ENCODE assay signal across 11 cellular contexts in the genomic region with DNA sequence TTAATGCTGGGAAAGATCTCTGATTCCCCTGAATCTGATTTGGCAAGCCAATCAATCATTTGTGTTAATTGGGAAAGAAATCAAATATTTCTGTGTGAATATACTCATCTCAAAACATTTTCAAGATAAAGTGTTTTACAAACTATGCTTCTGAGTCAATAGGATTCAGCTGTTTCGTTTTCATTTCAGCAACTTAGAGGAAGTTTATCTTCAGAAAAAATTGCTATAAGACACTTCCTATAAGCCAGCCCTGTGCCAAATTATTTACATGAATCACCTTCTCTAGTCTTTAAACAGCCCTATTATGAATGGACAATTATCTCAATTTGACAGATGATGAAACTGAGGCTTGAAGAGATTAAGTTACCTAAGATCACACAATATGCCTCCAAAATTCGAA. TPM values are rescaled to one million over a fixed set of nuclear protein-coding genes. Genes with fewer than 3 reads are reported as not detected.
A peak's percentile ranks its signal among the peaks of the same experiment; 100 is the strongest.
DNase-seq lines count a peak whose midpoint lies in the region; ATAC-seq and TF ChIP-seq lines count a peak whose summit lies in the region.
"Had no signal": no experiment of that assay in that cellular context is flagged by ENCODE, and none has a peak within 500 bp of the region (broad histone marks: within the 10 kb centered on the region; RNA-seq: fewer than 3 reads in every experiment).

No MANE protein-coding gene starts in this region.

- POLR2A ChIA-PET in CD4-positive, alpha-beta T cell (lab: Charles Lee): interaction anchor here (0.7 to 1.6 kb wide), 9 partner anchors 8 to 93 kb away, joined by 3 to 8 read pairs (median 3); a partner anchor contains a TSS

- no peaks in the 10 kb centered on the region for H3K27me3 ChIP-seq in CD4-positive, alpha-beta T cell (ENCODE audit: control insufficient read depth, insufficient read depth, low read length)

- H3K27me3 Mint-ChIP-seq in CD4-positive, alpha-beta T cell: no peaks in the 10 kb centered on the region
- no peaks in the 10 kb centered on the region for H3K27me3 Mint-ChIP-seq in activated naive CD8-positive, alpha-beta T cell treated with anti-CD3 and anti-CD28 coated beads, Interleukin-2, amount 50 U/mL, for 24 hours
- peaks cover 35% of the 10 kb centered on the region for H3K27me3 Mint-ChIP-seq in chondrocyte (ENCODE audit: low read depth)

- no peaks in the 10 kb centered on the region for H3K9me3 Mint-ChIP-seq in CD4-positive, alpha-beta T cell
- H3K9me3 Mint-ChIP-seq in activated naive CD8-positive, alpha-beta T cell treated with anti-CD3 and anti-CD28 coated beads, Interleukin-2, amount 50 U/mL, for 24 hours: no peaks in the 10 kb centered on the region
- no peaks in the 10 kb centered on the region for H3K9me3 Mint-ChIP-seq in chondrocyte (ENCODE audit: low read depth)

- peaks cover 20% of the 10 kb centered on the region for H3K4me1 Mint-ChIP-seq in CD4-positive, alpha-beta T cell (ENCODE audit: low read depth)
- peaks cover 22% of the 10 kb centered on the region for H3K4me1 Mint-ChIP-seq in activated naive CD8-positive, alpha-beta T cell treated with anti-CD3 and anti-CD28 coated beads, Interleukin-2, amount 50 U/mL, for 24 hours
- H3K4me1 Mint-ChIP-seq in chondrocyte (ENCODE audit: low read depth): no peaks in the 10 kb centered on the region

- H3K4me3 Mint-ChIP-seq in CD4-positive, alpha-beta T cell: peak overlapping the region; percentile 84
- peak overlapping the region; percentile 57 for H3K4me3 Mint-ChIP-seq in activated naive CD8-positive, alpha-beta T cell treated with anti-CD3 and anti-CD28 coated beads, Interleukin-2, amount 50 U/mL, for 24 hours
- H3K4me3 Mint-ChIP-seq in chondrocyte (ENCODE audit: unreplicated experiment): no peak overlapping the region

- H3K27ac Mint-ChIP-seq in CD4-positive, alpha-beta T cell: peak overlapping the region; percentile 36
- peak overlapping the region; percentile 37 for H3K27ac Mint-ChIP-seq in activated naive CD8-positive, alpha-beta T cell treated with anti-CD3 and anti-CD28 coated beads, Interleukin-2, amount 50 U/mL, for 24 hours
- no peak overlapping the region for H3K27ac Mint-ChIP-seq in chondrocyte (ENCODE audit: unreplicated experiment)

- H3K9me3 ChIP-seq in CD4-positive, alpha-beta T cell (ENCODE audit: control insufficient read depth, low read length): no peaks in the 10 kb centered on the region
- H3K9me3 ChIP-seq: suprapubic skin had no signal

- intact Hi-C loops in CD4-positive, alpha-beta T cell (cut with DNase I, micrococcal nuclease): no loop called here

- no peak for DNase-seq in CD4-positive, alpha-beta T cell
- no peak for DNase-seq in activated naive CD8-positive, alpha-beta T cell treated with anti-CD3 and anti-CD28 coated beads, Interleukin-2, amount 50 U/mL, for 24 hours
- DNase-seq in chondrocyte (ENCODE audit: low spot score) (no peak), globus pallidus (ENCODE audit: low spot score) (no peak)
- no peak for DNase-seq in stimulated activated CD4-positive, alpha-beta T cell treated with anti-CD3 and anti-CD28 coated beads, Interleukin-1b, Interleukin-23, amount 100 ng/mL, for 48 hours
- DNase-seq: mesendoderm, NCI-H1694 treated with DMSO at 0.1 percent for 48 hours had no signal

- CTCF ChIA-PET in CD4-positive, alpha-beta T cell (lab: Charles Lee): no interaction called here

- peak; percentile 41 for ATAC-seq in CD4-positive, alpha-beta T cell (ENCODE audit: poor library complexity)
- ATAC-seq in HG03095 (IDR thresholded peaks at IDR 0.05; ENCODE audit: unreplicated experiment): peak; percentile 65
- ATAC-seq in activated naive CD8-positive, alpha-beta T cell treated with anti-CD3 and anti-CD28 coated beads, Interleukin-2, amount 50 U/mL, for 24 hours: peak; percentile 57

- H3K36me3 Mint-ChIP-seq in CD4-positive, alpha-beta T cell (ENCODE audit: low read depth): no peaks in the 10 kb centered on the region
- no peaks in the 10 kb centered on the region for H3K36me3 Mint-ChIP-seq in activated naive CD8-positive, alpha-beta T cell treated with anti-CD3 and anti-CD28 coated beads, Interleukin-2, amount 50 U/mL, for 24 hours (ENCODE audit: low read depth)
- no peaks in the 10 kb centered on the region for H3K36me3 Mint-ChIP-seq in chondrocyte (ENCODE audit: low read depth)

- H3K27ac ChIP-seq in CD4-positive, alpha-beta T cell (ENCODE audit: low read depth, low read length): no peak overlapping the region
- H3K27ac ChIP-seq: SK-N-MC, suprapubic skin had no signal

- no peak for TF ChIP-seq CTCF in CD4-positive, alpha-beta T cell (IDR thresholded peaks at IDR 0.05)
- TF ChIP-seq CTCF in chondrocyte (IDR thresholded peaks at IDR 0.05): no peak

RNA-seq across cellular contexts. Expression of a gene that starts 10.9 kb away (rescaled TPM):
- total RNA-seq in CD4-positive, alpha-beta T cell: not detected
- not detected in 3 replicates for total RNA-seq in chondrocyte
- total RNA-seq: fibroblast of villous mesenchyme, suprapubic skin had no signal

RNA-seq across cellular contexts. Expression of a gene that starts 19.6 kb away (rescaled TPM):
- not detected for total RNA-seq in CD4-positive, alpha-beta T cell
- total RNA-seq in chondrocyte: not detected in 3 replicates
- total RNA-seq: fibroblast of villous mesenchyme had no signal

RNA-seq across cellular contexts. Expression of a gene that starts 48.4 kb away (rescaled TPM):
- not detected for total RNA-seq in CD4-positive, alpha-beta T cell
- not detected in 3 replicates for total RNA-seq in chondrocyte
- total RNA-seq: fibroblast of villous mesenchyme, suprapubic skin had no signal

RNA-seq across cellular contexts. Expression of a gene that starts 52.6 kb away (rescaled TPM):
- total RNA-seq in CD4-positive, alpha-beta T cell: 1 to 10 TPM; 2.4 to 3.3 TPM
- total RNA-seq in chondrocyte: 10.8 to 12.1 TPM (median 11.1 TPM) in 3 replicates

RNA-seq across cellular contexts. Expression of a gene that starts 59.5 kb away (rescaled TPM):
- 10 to 100 TPM; 19.3 to 19.5 TPM for total RNA-seq in CD4-positive, alpha-beta T cell
- 17.2 to 18.6 TPM (median 17.4 TPM) in 3 replicates for total RNA-seq in chondrocyte
